In the genomic region with DNA sequence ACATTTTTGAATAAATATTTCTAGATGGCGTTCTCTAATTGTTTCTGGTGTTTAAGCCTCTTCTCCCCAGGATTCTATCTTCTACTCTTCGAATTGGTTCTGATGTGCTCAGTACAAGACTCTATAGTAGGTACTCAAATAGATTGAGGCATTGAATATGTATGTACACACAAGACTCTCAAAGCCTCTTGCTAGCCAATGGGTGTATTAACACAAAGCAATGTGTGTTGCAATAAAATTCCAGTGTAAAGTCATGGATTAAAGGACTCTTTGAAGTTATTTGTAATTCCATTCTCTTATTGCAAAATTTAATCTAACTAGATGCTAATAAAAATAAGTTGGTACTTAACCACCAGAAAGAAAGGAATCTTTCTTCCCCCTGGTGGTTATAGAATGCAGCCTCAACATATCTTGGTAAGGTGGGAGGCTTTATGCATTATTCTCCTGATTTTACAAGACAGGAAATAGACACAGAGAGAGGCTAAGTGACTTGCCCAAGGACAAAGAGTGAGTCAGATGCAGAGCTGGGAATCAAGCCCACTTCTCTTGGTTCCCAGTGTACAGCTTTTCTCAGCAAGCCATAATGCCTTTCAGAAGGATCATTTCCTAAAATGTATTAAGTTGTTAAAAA, we compare ENCODE assay signal across 13 cellular contexts. TPM values are rescaled to one million over a fixed set of nuclear protein-coding genes. Genes with fewer than 3 reads are reported as not detected.
DNase-seq lines count a peak whose midpoint lies in the region; ATAC-seq lines count a peak whose summit lies in the region.
"Had no signal": no experiment of that assay in that cellular context is flagged by ENCODE, and none has a peak within 500 bp of the region (broad histone marks: within the 10 kb centered on the region; RNA-seq: fewer than 3 reads in every experiment).

No MANE protein-coding gene starts in this region.

- no peak overlapping the region for H3K9ac ChIP-seq in adipocyte (ENCODE audit: low read length)

- no peak overlapping the region for H3K4me3 ChIP-seq in adipocyte (ENCODE audit: low read length)
- H3K4me3 ChIP-seq: GM12878, stomach had no signal

- H3K36me3 Mint-ChIP-seq in activated CD4-positive, alpha-beta T cell treated with anti-CD3 and anti-CD28 coated beads, Interleukin-2, amount 10 ng/mL, durations not matched to agents 24 days and 14 days (ENCODE audit: low read depth), result no peaks in the 10 kb centered on the region

- intact Hi-C loops in activated CD4-positive, alpha-beta T cell treated with anti-CD3 and anti-CD28 coated beads, Interleukin-2, amount 10 ng/mL, durations not matched to agents 24 days and 14 days (cut with micrococcal nuclease), result no loop called here

- no peaks in the 10 kb centered on the region for H3K27me3 Mint-ChIP-seq in activated CD4-positive, alpha-beta T cell treated with anti-CD3 and anti-CD28 coated beads, Interleukin-2, amount 10 ng/mL, durations not matched to agents 24 days and 14 days
- H3K27me3 Mint-ChIP-seq: B cell had no signal

- no peaks in the 10 kb centered on the region for H3K9me3 Mint-ChIP-seq in activated CD4-positive, alpha-beta T cell treated with anti-CD3 and anti-CD28 coated beads, Interleukin-2, amount 10 ng/mL, durations not matched to agents 24 days and 14 days

- no peaks in the 10 kb centered on the region for H3K9me3 ChIP-seq in adipocyte (ENCODE audit: control insufficient read depth, low read length)
- H3K9me3 ChIP-seq: stomach had no signal

- H3K4me3 Mint-ChIP-seq in activated CD4-positive, alpha-beta T cell treated with anti-CD3 and anti-CD28 coated beads, Interleukin-2, amount 10 ng/mL, durations not matched to agents 24 days and 14 days, result no peak overlapping the region
- H3K4me3 Mint-ChIP-seq: activated CD8-positive, alpha-beta T cell treated with anti-CD3 and anti-CD28 coated beads, Interleukin-2, amount 10 ng/mL, durations not matched to agents 7 days and 5 days; B cell had no signal

- H3K4me1 ChIP-seq in adipocyte (ENCODE audit: control insufficient read depth, insufficient read depth, low read length), result peaks cover 5% of the 10 kb centered on the region
- H3K4me1 ChIP-seq: stomach had no signal

- no peak for ATAC-seq in HG03460 (IDR thresholded peaks at IDR 0.05; ENCODE audit: unreplicated experiment)
- ATAC-seq: activated CD8-positive, alpha-beta T cell treated with anti-CD3 and anti-CD28 coated beads, Interleukin-2, amount 10 ng/mL, durations not matched to agents 7 days and 5 days; GM12878 had no signal

- DNase-seq in ACHN (peak; percentile 17), HPDE6-E6E7 (ENCODE audit: extremely low spot score) (peak; percentile 13), adipocyte (ENCODE audit: low read depth) (peak; percentile 80), foreskin melanocyte (peak; percentile 87), NCI-H524 treated with DMSO at 0.1 percent for 48 hours (lab: John Stamatoyannopoulos, UW) (no peak), NK-92 (lab: John Stamatoyannopoulos, UW; ENCODE audit: unreplicated experiment) (no peak)
- DNase-seq in activated CD4-positive, alpha-beta T cell treated with anti-CD3 and anti-CD28 coated beads, Interleukin-2, amount 10 ng/mL, durations not matched to agents 24 days and 14 days, result no peak
- DNase-seq: activated CD8-positive, alpha-beta T cell treated with anti-CD3 and anti-CD28 coated beads, Interleukin-2, amount 10 ng/mL, durations not matched to agents 7 days and 5 days; NCI-H1436 treated with DMSO at 0.1 percent for 48 hours; stomach had no signal

- in situ Hi-C loops in ACHN (cut with HindIII; ENCODE audit: low pct_ligation_motif_present, low pct_unique_long_range_greater_than_20kb, low sequenced_read_pairs), result no loop called here

- no peak overlapping the region for H3K27ac Mint-ChIP-seq in activated CD4-positive, alpha-beta T cell treated with anti-CD3 and anti-CD28 coated beads, Interleukin-2, amount 10 ng/mL, durations not matched to agents 24 days and 14 days
- H3K27ac Mint-ChIP-seq: activated CD8-positive, alpha-beta T cell treated with anti-CD3 and anti-CD28 coated beads, Interleukin-2, amount 10 ng/mL, durations not matched to agents 7 days and 5 days; B cell had no signal

- H3K36me3 ChIP-seq in adipocyte (ENCODE audit: control insufficient read depth, insufficient read depth, low read length, severe bottlenecking), result no peaks in the 10 kb centered on the region
- H3K36me3 ChIP-seq: stomach had no signal

- H3K4me1 Mint-ChIP-seq in activated CD4-positive, alpha-beta T cell treated with anti-CD3 and anti-CD28 coated beads, Interleukin-2, amount 10 ng/mL, durations not matched to agents 24 days and 14 days, result no peaks in the 10 kb centered on the region
- H3K4me1 Mint-ChIP-seq: B cell had no signal

- H3K27me3 ChIP-seq in adipocyte (replicated peaks; ENCODE audit: control insufficient read depth, insufficient read depth, low read length), result no peaks in the 10 kb centered on the region
- H3K27me3 ChIP-seq: stomach had no signal

RNA-seq across cellular contexts. Expression of gene LRP1B, which starts 18.1 kb away (rescaled TPM):
- not detected in 2 replicates for total RNA-seq in activated CD4-positive, alpha-beta T cell treated with anti-CD3 and anti-CD28 coated beads, Interleukin-2, amount 10 ng/mL, durations not matched to agents 24 days and 14 days
- total RNA-seq: activated CD8-positive, alpha-beta T cell treated with anti-CD3 and anti-CD28 coated beads, Interleukin-2, amount 10 ng/mL, durations not matched to agents 7 days and 5 days; B cell had no signal

Comparison
In these comparisons a context has a peak if more than half of its experiments do, and no peak if none do; other contexts are left out.
1. DNase-seq: peak in ACHN (single experiment), HPDE6-E6E7 (single experiment), adipocyte (single experiment) and foreskin melanocyte (single experiment); none in NCI-H524 treated with DMSO at 0.1 percent for 48 hours (single experiment), NK-92 (single experiment) and activated CD4-positive, alpha-beta T cell treated with anti-CD3 and anti-CD28 coated beads, Interleukin-2, amount 10 ng/mL, durations not matched to agents 24 days and 14 days (single experiment).